In genomic region chr15:40405501-40406381, GRCh38 we compare ENCODE assay signal across 8 cellular contexts. TPM values are rescaled to one million over a fixed set of nuclear protein-coding genes. Genes with fewer than 3 reads are reported as not detected.
DNase-seq lines count a peak whose midpoint lies in the region; ATAC-seq, FAIRE-seq and TF ChIP-seq lines count a peak whose summit lies in the region.

IVD (plus strand) TSS chr15:40405795; CDS start chr15:40405828, 33 bp downstream.

- H3K4me1 ChIP-seq in right atrium auricular region (peaks cover 0 to 25% of the 10 kb centered on the region in 2 donors), psoas muscle (peaks cover 15% of the 10 kb centered on the region)

- TF ChIP-seq POLR2A in GM15510 (IDR thresholded peaks at IDR 0.05; ENCODE audit: borderline replicate concordance, extremely low read depth, insufficient read length): peak; percentile 92

- H3K9me3 ChIP-seq in right atrium auricular region (no peaks in the 10 kb centered on the region), psoas muscle (no peaks in the 10 kb centered on the region)

- WGBS in psoas muscle, 3 donors: 1 to 2% (median 2%) methylated on average over 54 of the region's 54 CpGs

- intact Hi-C loops in T-helper 2 cell treated with Interferon-gamma antibody and Interleukin-4, amounts not matched to agents 100 ng/mL and 5 ng/mL, for 36 hours (cut with micrococcal nuclease): loop anchor here (1.0 to 5.0 kb wide), 2 partner anchors 23 to 63 kb away; partner anchors contain the start of genes CCDC9B and KNSTRN
- intact Hi-C loops in psoas muscle (cut with DNase I): no loop called here

- FAIRE-seq in urothelium cell line (lab: Jason Lieb, UNC): peak; percentile 93

- H3K4me3 ChIP-seq in right atrium auricular region (peak within 1 kb of the TSS; percentile 76 to 86), psoas muscle (peak within 1 kb of the TSS; percentile 89)

- ATAC-seq in HG02938 (IDR thresholded peaks at IDR 0.05; ENCODE audit: unreplicated experiment) (peak; percentile 68), psoas muscle (peak; percentile 99 to 100 (median 100))

- TF ChIP-seq CTCF in right atrium auricular region (IDR thresholded peaks at IDR 0.05): peak in 1 of 2 donors; percentile 13
- TF ChIP-seq CTCF in psoas muscle (IDR thresholded peaks at IDR 0.05): no peak

- peak within 1 kb of the TSS; percentile 80 to 81 for H3K27ac ChIP-seq in right atrium auricular region
- peak within 1 kb of the TSS; percentile 80 for H3K27ac ChIP-seq in psoas muscle

- H3K27me3 ChIP-seq in right atrium auricular region: no peaks in the 10 kb centered on the region
- no peaks in the 10 kb centered on the region for H3K27me3 ChIP-seq in psoas muscle (ENCODE audit: insufficient read depth in 3 of 3, low read length in 2 of 3)

- peaks cover 7% of the 10 kb centered on the region for H3K36me3 ChIP-seq in right atrium auricular region
- H3K36me3 ChIP-seq in psoas muscle (ENCODE audit: insufficient read depth in 1 of 2, low read depth in 1 of 2): peaks cover 3 to 37% of the 10 kb centered on the region in 2 donors

- DNase-seq in NCI-H187 treated with DMSO at 0.1 percent for 48 hours (lab: John Stamatoyannopoulos, UW) (peak; percentile 65), anterior cingulate cortex (lab: John Stamatoyannopoulos, UW) (peak; percentile 73 to 99 (median 96)), right atrium auricular region (ENCODE audit: low spot score) (peak; percentile 97), psoas muscle (peak; percentile 97 to 98), urothelium cell line (ENCODE audit: low spot score) (peak; percentile 100)

RNA-seq across cellular contexts. Expression of gene IVD, which starts in this region (rescaled TPM):
- 63.1 and 69.5 TPM in 2 replicates for total RNA-seq in T-helper 2 cell treated with Interferon-gamma antibody and Interleukin-4, amounts not matched to agents 100 ng/mL and 5 ng/mL, for 36 hours
- total RNA-seq in right atrium auricular region (10 to 100 TPM; 49.1 to 65.3 TPM), psoas muscle (100 to 1,000 TPM in 1 of 4 donors, 10 to 100 TPM in 3; 46.5 to 102 (median 61.4) TPM)
- 10 to 100 TPM; 27.1 to 35.6 (median 32.6) TPM for polyA plus RNA-seq in psoas muscle

Comparison
In these comparisons a context has a peak if more than half of its experiments do, and no peak if none do; other contexts are left out.
1. Peak in every context shown above with its lines: DNase-seq, ATAC-seq, H3K4me3 ChIP-seq and H3K27ac ChIP-seq.